Comparison of ENCODE assay signal across 27 cellular contexts in the genomic region with DNA sequence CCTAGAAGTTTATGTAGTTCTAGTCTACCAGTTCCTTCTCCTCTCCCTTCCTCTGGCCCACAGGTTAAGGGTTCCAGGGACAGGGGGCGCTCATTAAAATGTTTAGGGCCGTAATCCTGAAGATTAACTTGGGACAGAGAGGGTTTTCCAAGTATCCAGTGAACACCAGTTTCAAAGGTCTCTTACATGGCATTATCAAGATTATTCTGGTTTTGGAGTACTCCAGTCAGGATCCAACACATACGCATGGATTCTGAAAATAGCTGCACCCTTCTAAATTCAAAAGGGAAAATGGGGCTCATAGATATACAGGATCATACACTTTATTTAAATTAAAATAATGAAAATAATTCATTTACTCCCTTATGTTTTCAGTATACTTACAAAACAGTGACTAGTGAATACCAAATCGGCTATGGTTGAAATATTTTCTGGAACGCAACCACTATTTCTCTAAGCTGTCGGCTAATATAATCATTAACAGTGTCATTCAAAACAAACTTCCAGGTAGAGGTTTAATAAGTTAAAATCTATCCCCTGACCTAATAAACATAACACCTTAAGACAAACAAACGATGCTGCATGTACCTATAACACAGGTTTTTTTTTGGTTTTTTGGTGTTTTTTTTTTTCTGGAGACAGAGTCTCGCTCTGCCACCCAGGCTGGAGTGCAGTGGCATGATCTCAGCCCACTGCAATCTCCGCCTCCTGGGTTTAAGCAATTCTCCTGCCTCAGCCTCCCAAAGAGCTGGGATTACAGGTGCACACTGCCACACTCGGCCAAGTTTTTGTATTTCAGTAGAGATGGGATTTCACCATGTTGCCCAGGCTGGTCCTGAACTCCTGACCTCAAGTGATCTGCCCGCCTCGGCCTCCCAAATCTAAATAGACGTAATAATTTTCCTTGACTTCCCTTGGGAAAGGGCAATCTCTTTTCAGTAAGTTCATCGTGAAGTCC. TPM values are rescaled to one million over a fixed set of nuclear protein-coding genes. Genes with fewer than 3 reads are reported as not detected.
DNase-seq lines count a peak whose midpoint lies in the region; TF ChIP-seq lines count a peak whose summit lies in the region.
"Had no signal": no experiment of that assay in that cellular context is flagged by ENCODE, and none has a peak within 500 bp of the region (broad histone marks: within the 10 kb centered on the region; RNA-seq: fewer than 3 reads in every experiment).

No MANE protein-coding gene starts in this region.

- peaks cover 16% of the 10 kb centered on the region for H3K36me3 Mint-ChIP-seq in activated naive CD4-positive, alpha-beta T cell treated with anti-CD3 and anti-CD28 coated beads, Interleukin-2, amount 50 U/mL, for 24 hours
- peaks cover 39% of the 10 kb centered on the region for H3K36me3 Mint-ChIP-seq in activated naive CD4-positive, alpha-beta T cell treated with anti-CD3 and anti-CD28 coated beads, Interleukin-2, amount 10 ng/mL, durations not matched to agents 7 days and 5 days
- peaks cover 3% of the 10 kb centered on the region for H3K36me3 Mint-ChIP-seq in activated naive CD8-positive, alpha-beta T cell
- H3K36me3 Mint-ChIP-seq: mesothelial cell of epicardium; natural killer cell treated with Interleukin-12 subunit alpha and Interleukin-12 subunit beta and Interleukin-15 and Interleukin-18, amount 100 ng/mL, for 72 hours had no signal

- H3K4me3 Mint-ChIP-seq in activated naive CD4-positive, alpha-beta T cell treated with anti-CD3 and anti-CD28 coated beads, Interleukin-2, amount 50 U/mL, for 24 hours: no peak overlapping the region
- H3K4me3 Mint-ChIP-seq in activated naive CD4-positive, alpha-beta T cell treated with anti-CD3 and anti-CD28 coated beads, Interleukin-2, amount 10 ng/mL, durations not matched to agents 7 days and 5 days: no peak overlapping the region
- no peak overlapping the region for H3K4me3 Mint-ChIP-seq in activated naive CD8-positive, alpha-beta T cell
- H3K4me3 Mint-ChIP-seq: activated B cell treated with CpG ODN at 0.5 μM for 24 hours; dendritic cell treated with granulocyte-macrophage colony-stimulating factor and Interleukin-4, amounts not matched to agents 40 ng/mL and 50 ng/mL, for 4 days; mesothelial cell of epicardium; natural killer cell treated with Interleukin-12 subunit alpha and Interleukin-12 subunit beta and Interleukin-15 and Interleukin-18, amount 100 ng/mL, for 72 hours had no signal

- no peaks in the 10 kb centered on the region for H3K27me3 Mint-ChIP-seq in activated naive CD4-positive, alpha-beta T cell treated with anti-CD3 and anti-CD28 coated beads, Interleukin-2, amount 50 U/mL, for 24 hours
- H3K27me3 Mint-ChIP-seq in activated naive CD4-positive, alpha-beta T cell treated with anti-CD3 and anti-CD28 coated beads, Interleukin-2, amount 10 ng/mL, durations not matched to agents 7 days and 5 days: no peaks in the 10 kb centered on the region
- no peaks in the 10 kb centered on the region for H3K27me3 Mint-ChIP-seq in activated naive CD8-positive, alpha-beta T cell
- H3K27me3 Mint-ChIP-seq: activated B cell treated with CpG ODN at 0.5 μM for 24 hours; dendritic cell treated with granulocyte-macrophage colony-stimulating factor and Interleukin-4, amounts not matched to agents 40 ng/mL and 50 ng/mL, for 4 days; natural killer cell treated with Interleukin-12 subunit alpha and Interleukin-12 subunit beta and Interleukin-15 and Interleukin-18, amount 100 ng/mL, for 72 hours had no signal

- peaks cover 85% of the 10 kb centered on the region for H3K4me1 Mint-ChIP-seq in activated naive CD4-positive, alpha-beta T cell treated with anti-CD3 and anti-CD28 coated beads, Interleukin-2, amount 50 U/mL, for 24 hours
- H3K4me1 Mint-ChIP-seq in activated naive CD4-positive, alpha-beta T cell treated with anti-CD3 and anti-CD28 coated beads, Interleukin-2, amount 10 ng/mL, durations not matched to agents 7 days and 5 days: peaks cover 29% of the 10 kb centered on the region
- H3K4me1 Mint-ChIP-seq in activated naive CD8-positive, alpha-beta T cell (ENCODE audit: low read depth): peaks cover 90% of the 10 kb centered on the region
- H3K4me1 Mint-ChIP-seq: mesothelial cell of epicardium had no signal

- H3K27ac Mint-ChIP-seq in activated naive CD4-positive, alpha-beta T cell treated with anti-CD3 and anti-CD28 coated beads, Interleukin-2, amount 50 U/mL, for 24 hours: peak overlapping the region; percentile 85
- no peak overlapping the region for H3K27ac Mint-ChIP-seq in activated naive CD4-positive, alpha-beta T cell treated with anti-CD3 and anti-CD28 coated beads, Interleukin-2, amount 10 ng/mL, durations not matched to agents 7 days and 5 days
- peak overlapping the region; percentile 94 for H3K27ac Mint-ChIP-seq in activated naive CD8-positive, alpha-beta T cell
- H3K27ac Mint-ChIP-seq: activated B cell treated with CpG ODN at 0.5 μM for 24 hours, mesothelial cell of epicardium had no signal

- H3K9me3 Mint-ChIP-seq in activated naive CD4-positive, alpha-beta T cell treated with anti-CD3 and anti-CD28 coated beads, Interleukin-2, amount 50 U/mL, for 24 hours: no peaks in the 10 kb centered on the region
- peaks cover 2% of the 10 kb centered on the region for H3K9me3 Mint-ChIP-seq in activated naive CD4-positive, alpha-beta T cell treated with anti-CD3 and anti-CD28 coated beads, Interleukin-2, amount 10 ng/mL, durations not matched to agents 7 days and 5 days
- no peaks in the 10 kb centered on the region for H3K9me3 Mint-ChIP-seq in activated naive CD8-positive, alpha-beta T cell (ENCODE audit: low read depth)
- H3K9me3 Mint-ChIP-seq: activated B cell treated with CpG ODN at 0.5 μM for 24 hours; dendritic cell treated with granulocyte-macrophage colony-stimulating factor and Interleukin-4, amounts not matched to agents 40 ng/mL and 50 ng/mL, for 4 days; mesothelial cell of epicardium; natural killer cell treated with Interleukin-12 subunit alpha and Interleukin-12 subunit beta and Interleukin-15 and Interleukin-18, amount 100 ng/mL, for 72 hours had no signal

- DNase-seq in activated naive CD4-positive, alpha-beta T cell treated with anti-CD3 and anti-CD28 coated beads, Interleukin-2, amount 10 ng/mL, durations not matched to agents 7 days and 5 days: no peak
- DNase-seq in kidney epithelial cell (ENCODE audit: low read depth) (peak; percentile 50), G401 (ENCODE audit: low spot score) (no peak), DMS53 treated with DMSO at 0.1 percent for 48 hours (lab: John Stamatoyannopoulos, UW; ENCODE audit: unreplicated experiment) (no peak), GM13977 (ENCODE audit: low spot score) (no peak)
- DNase-seq: activated B cell treated with CpG ODN at 0.5 μM for 24 hours; activated naive CD4-positive, alpha-beta T cell treated with anti-CD3 and anti-CD28 coated beads, Interleukin-2, amount 50 U/mL, for 16 hours; activated T-cell treated with anti-CD3 and anti-CD28 coated beads for 4 hours; gastrocnemius medialis; NCI-H2081 treated with DMSO at 0.1 percent for 48 hours; NCI-H226; NCI-H774; retina; SJCRH30; small intestine; stimulated activated CD4-positive, alpha-beta T cell treated with anti-CD3 and anti-CD28 coated beads, Interleukin-1b, Interleukin-23, amount 100 ng/mL, for 48 hours; stimulated activated CD8-positive, alpha-beta memory T cell treated with anti-CD3 and anti-CD28 coated beads, Interleukin-4, amount 100 ng/mL, for 48 hours; transverse colon had no signal

- H3K4me3 ChIP-seq in kidney epithelial cell (ENCODE audit: low read depth, low read length): no peak overlapping the region
- H3K4me3 ChIP-seq: ascending aorta, BLaER1, gastrocnemius medialis, hepatocyte, K562, SJCRH30, transverse colon had no signal

- in situ Hi-C loops in G401 (cut with HindIII; ENCODE audit: low sequenced_read_pairs): no loop called here
- in situ Hi-C loops in GM13977 (cut with MboI; ENCODE audit: low pct_unique_long_range_greater_than_20kb, low sequenced_read_pairs, unreplicated experiment): no loop called here

- no peaks in the 10 kb centered on the region for H3K27me3 ChIP-seq in kidney epithelial cell (ENCODE audit: control insufficient read depth, insufficient read depth, low read length)
- H3K27me3 ChIP-seq: ascending aorta, BLaER1, gastrocnemius medialis, hepatocyte, SJCRH30, transverse colon had no signal

- no peaks in the 10 kb centered on the region for H3K36me3 ChIP-seq in kidney epithelial cell (ENCODE audit: control insufficient read depth, insufficient read depth, low read length)
- H3K36me3 ChIP-seq: ascending aorta, BLaER1, gastrocnemius medialis, SJCRH30, transverse colon had no signal

- TF ChIP-seq CTCF in kidney epithelial cell (IDR thresholded peaks at IDR 0.05; ENCODE audit: insufficient read depth, low read length, poor library complexity, severe bottlenecking): peak; percentile 2
- no peak for TF ChIP-seq CTCF in GM13977 (IDR thresholded peaks at IDR 0.05; ENCODE audit: extremely low read depth, insufficient read depth, missing control alignments)

- CTCF ChIA-PET in activated naive CD4-positive, alpha-beta T cell treated with anti-CD3 and anti-CD28 coated beads, Interleukin-2, amount 10 ng/mL, durations not matched to agents 7 days and 5 days (lab: Charles Lee): interaction anchor here (0.9 to 1.8 kb wide), 3 partner anchors 12 to 37 kb away, joined by 3 to 6 read pairs (median 3); no protein-coding TSS in a partner anchor

RNA-seq across cellular contexts. Expression of gene MGAT4A, which starts 44.7 kb away (rescaled TPM):
- 3.2 and 5.8 TPM in 2 replicates for total RNA-seq in kidney epithelial cell
- 3.0 and 4.4 TPM in 2 replicates for total RNA-seq in G401 (2014; rRNA removed; shearing (Covaris generic))
